Comparison of ENCODE assay signal across 9 cellular contexts in genomic region chr17:82334622-82335394, GRCh38. TPM values are rescaled to one million over a fixed set of nuclear protein-coding genes. Genes with fewer than 3 reads are reported as not detected.
A peak's percentile ranks its signal among the peaks of the same experiment; 100 is the strongest.
DNase-seq lines count a peak whose midpoint lies in the region; ATAC-seq, FAIRE-seq and TF ChIP-seq lines count a peak whose summit lies in the region.
"Had no signal": no experiment of that assay in that cellular context is flagged by ENCODE, and none has a peak within 500 bp of the region (broad histone marks: within the 10 kb centered on the region; RNA-seq: fewer than 3 reads in every experiment).

No MANE protein-coding gene starts in this region.

- no peak for TF ChIP-seq CTCF in Calu3 (IDR thresholded peaks at IDR 0.05; ENCODE audit: unreplicated experiment)
- no peak for TF ChIP-seq CTCF in OCI-LY1 (IDR thresholded peaks at IDR 0.05; ENCODE audit: low read length)
- TF ChIP-seq CTCF in dorsolateral prefrontal cortex (IDR thresholded peaks at IDR 0.05 in 54 of 56, conservative IDR thresholded peaks at IDR 0.05 in 2 of 56; ENCODE audit: low read depth in 1 of 56, partially characterized antibody in 56 of 56): no peak
- TF ChIP-seq CTCF in osteocyte (IDR thresholded peaks at IDR 0.05): no peak

- H3K36me3 Mint-ChIP-seq in Calu3 (ENCODE audit: insufficient read depth, unreplicated experiment) (peaks cover 31% of the 10 kb centered on the region), osteocyte (ENCODE audit: unreplicated experiment) (no peaks in the 10 kb centered on the region)

- BruUV-seq in Calu3 (replicated peaks; lab: Mats Ljungman, UMichigan): TSS peak; percentile 16

- H3K4me1 ChIP-seq in OCI-LY1 (ENCODE audit: insufficient read depth, low read length, severe bottlenecking): peaks cover 5% of the 10 kb centered on the region

- TF ChIP-seq POLR2A in GM12892 (IDR thresholded peaks at IDR 0.05; ENCODE audit: low read depth, low read length): no peak

- ATAC-seq in HG02970 (IDR thresholded peaks at IDR 0.05; ENCODE audit: low FRiP score, unreplicated experiment): no peak

- H3K36me3 ChIP-seq in OCI-LY1 (ENCODE audit: insufficient read depth, low read length): no peaks in the 10 kb centered on the region

- no peaks in the 10 kb centered on the region for H3K9me3 ChIP-seq in OCI-LY1 (ENCODE audit: low read length)

- H3K27ac ChIP-seq in OCI-LY1 (ENCODE audit: low read depth, low read length, poor library complexity, severe bottlenecking) (no peak overlapping the region), dorsolateral prefrontal cortex (no peak overlapping the region)

- DNase-seq in Calu3 (no peak), dorsolateral prefrontal cortex (no peak), osteocyte (ENCODE audit: extremely low spot score, unreplicated experiment) (no peak), DMS 273 (lab: John Stamatoyannopoulos, UW; ENCODE audit: unreplicated experiment) (no peak), foreskin melanocyte (no peak), GM12892 (ENCODE audit: insufficient read length) (no peak)

- H3K9ac ChIP-seq in OCI-LY1 (ENCODE audit: low read length): no peak overlapping the region

- no peaks in the 10 kb centered on the region for H4K20me1 ChIP-seq in OCI-LY1 (ENCODE audit: insufficient read depth, low read length)

- intact Hi-C loops in Calu3 (cut with micrococcal nuclease; ENCODE audit: unreplicated experiment): loop anchor here (5.0 kb wide), 1 partner anchor 38 kb away; no protein-coding TSS in a partner anchor
- intact Hi-C loops in dorsolateral prefrontal cortex (cut with DNase I): no loop called here

- no peaks in the 10 kb centered on the region for H3F3A ChIP-seq in OCI-LY1 (ENCODE audit: insufficient read depth, low read length)

- H3K27me3 ChIP-seq in OCI-LY1 (ENCODE audit: insufficient read depth, low read length) (peaks cover 14% of the 10 kb centered on the region; the same call in 1 of the 2 replicates), dorsolateral prefrontal cortex (peaks cover 0 to 68% (median 33%) of the 10 kb centered on the region in 45 donors)

- H3K9me3 Mint-ChIP-seq in Calu3 (ENCODE audit: low read depth, unreplicated experiment) (no peaks in the 10 kb centered on the region), osteocyte (ENCODE audit: unreplicated experiment) (no peaks in the 10 kb centered on the region)

- peak overlapping the region; percentile 34 for H3K4me2 ChIP-seq in OCI-LY1 (ENCODE audit: low read length)

- CTCF ChIA-PET in Calu3 (lab: Charles Lee): interaction anchor here (0.6 kb wide), 1 partner anchor 407 kb away, joined by 4 read pairs; the partner anchor contains the start of gene MAFG

- H3K4me3 ChIP-seq in OCI-LY1 (ENCODE audit: low read depth, low read length, poor library complexity, severe bottlenecking): no peak overlapping the region
- H3K4me3 ChIP-seq in dorsolateral prefrontal cortex: peak overlapping the region in 46 of 59 donors; percentile 1 to 64 (median 36)

- no peak overlapping the region for H2AFZ ChIP-seq in OCI-LY1 (ENCODE audit: low read length)

- H3K4me1 Mint-ChIP-seq in Calu3 (ENCODE audit: low read depth, unreplicated experiment) (peaks cover 34% of the 10 kb centered on the region), osteocyte (ENCODE audit: unreplicated experiment) (peaks cover 57% of the 10 kb centered on the region)

- no peak for FAIRE-seq in GM12892 (lab: Jason Lieb, UNC)

- peaks cover 28% of the 10 kb centered on the region for H3K27me3 Mint-ChIP-seq in Calu3 (ENCODE audit: unreplicated experiment)
- no peaks in the 10 kb centered on the region for H3K27me3 Mint-ChIP-seq in osteocyte (ENCODE audit: unreplicated experiment)

- H3K4me3 Mint-ChIP-seq in Calu3 (ENCODE audit: low read depth, unreplicated experiment) (peak overlapping the region; percentile 60), osteocyte (ENCODE audit: unreplicated experiment) (peak overlapping the region; percentile 73)

- H3K79me2 ChIP-seq in OCI-LY1 (ENCODE audit: insufficient read depth, low read length): no peaks in the 10 kb centered on the region

- H3K27ac Mint-ChIP-seq in Calu3 (ENCODE audit: unreplicated experiment) (peak overlapping the region; percentile 5), osteocyte (ENCODE audit: unreplicated experiment) (peak overlapping the region; percentile 88)

- H3K9me2 ChIP-seq in OCI-LY1 (ENCODE audit: low read depth, low read length): no peaks in the 10 kb centered on the region

RNA-seq across cellular contexts. Expression of gene SECTM1, which starts 1.2 kb away (rescaled TPM):
- total RNA-seq in Calu3 (2022) (10.4 and 13.4 TPM in 2 replicates), dorsolateral prefrontal cortex (10 to 100 TPM in 3 of 120 experiments, 1 to 10 TPM in 85, under 1 TPM in 30, not detected in 2; 0.33 to 16.8 (median 1.9) TPM), osteocyte (24.1 and 28.6 TPM in 2 replicates)
- not detected for polyA plus RNA-seq in GM12892 (2012; ENCODE audit: missing spikeins)

RNA-seq across cellular contexts. Expression of gene CD7, which starts 17.4 kb away (rescaled TPM):
- total RNA-seq in Calu3 (2022) (0.34 TPM in 1 of 2 replicates, not detected in the other), dorsolateral prefrontal cortex (1 to 10 TPM in 24 of 120 experiments, under 1 TPM in 50, not detected in 46; 0.24 to 2.2 (median 0.71) TPM), osteocyte (1.0 TPM in 2 replicates)
- not detected for polyA plus RNA-seq in GM12892 (2012; ENCODE audit: missing spikeins)

RNA-seq across cellular contexts. Expression of gene TEX19, which starts 24.2 kb away (rescaled TPM):
- total RNA-seq in Calu3 (2022): not detected in 2 replicates
- not detected for total RNA-seq in dorsolateral prefrontal cortex
- not detected in 2 replicates for total RNA-seq in osteocyte
- polyA plus RNA-seq in GM12892 (2012; ENCODE audit: missing spikeins): not detected
- total RNA-seq: subcutaneous adipose tissue had no signal

RNA-seq across cellular contexts. Expression of gene UTS2R, which starts 36.8 kb away (rescaled TPM):
- total RNA-seq in Calu3 (2022): not detected in 2 replicates
- total RNA-seq in dorsolateral prefrontal cortex: 1 to 10 TPM in 89 of 120 experiments, under 1 TPM in 26, not detected in 5; 0.43 to 6.8 (median 1.6) TPM
- not detected in 2 replicates for total RNA-seq in osteocyte
- not detected for polyA plus RNA-seq in GM12892 (2012; ENCODE audit: missing spikeins)
- total RNA-seq: subcutaneous adipose tissue had no signal
